ENCODE assay signal across 16 cellular contexts in the genomic region with DNA sequence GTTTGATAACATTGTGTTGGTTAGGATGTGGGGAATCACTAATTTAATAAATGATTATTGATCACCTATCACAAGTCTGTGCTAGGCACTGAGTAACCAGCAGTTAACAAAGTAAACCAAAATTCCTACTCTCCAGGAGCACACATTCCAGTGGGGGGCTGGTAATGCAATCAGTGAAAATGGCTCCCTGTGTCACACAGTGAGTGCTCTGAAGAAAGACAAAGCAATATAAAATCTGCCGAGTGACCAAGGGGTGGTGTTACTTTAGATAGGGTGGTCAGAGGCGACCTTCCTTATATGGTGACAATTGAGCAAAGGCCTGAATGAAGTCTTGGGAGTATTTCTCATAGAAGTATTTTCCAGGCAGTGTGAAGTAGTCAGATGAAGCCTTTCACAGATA.
"Had no signal": no experiment of that assay in that cellular context is flagged by ENCODE, and none has a peak within 500 bp of the region (broad histone marks: within the 10 kb centered on the region; RNA-seq: fewer than 3 reads in every experiment).

No MANE protein-coding gene starts in this region.

- H3K4me3 Mint-ChIP-seq: activated CD4-positive, alpha-beta memory T cell treated with anti-CD3 and anti-CD28 coated beads, Interleukin-2, amount 10 ng/mL, durations not matched to agents 7 days and 5 days; activated naive CD8-positive, alpha-beta T cell treated with anti-CD3 and anti-CD28 coated beads, Interleukin-2, amount 50 U/mL, for 24 hours; nephron had no signal

- ATAC-seq: activated naive CD8-positive, alpha-beta T cell treated with anti-CD3 and anti-CD28 coated beads, Interleukin-2, amount 50 U/mL, for 24 hours; gastrocnemius medialis; left lobe of liver had no signal

- H3K4me1 ChIP-seq: ascending aorta, gastrocnemius medialis, stomach had no signal

- H3K36me3 ChIP-seq: ascending aorta, gastrocnemius medialis, stomach, thoracic aorta had no signal

- H3K27ac ChIP-seq: ascending aorta, coronary artery, gastrocnemius medialis, stomach, thoracic aorta had no signal

- H3K4me3 ChIP-seq: ascending aorta, coronary artery, gastrocnemius medialis, stomach, thoracic aorta had no signal

- H3K9me3 ChIP-seq: ascending aorta, gastrocnemius medialis, stomach, thoracic aorta had no signal

- H3K9me3 Mint-ChIP-seq: activated CD4-positive, alpha-beta memory T cell treated with anti-CD3 and anti-CD28 coated beads, Interleukin-2, amount 10 ng/mL, durations not matched to agents 7 days and 5 days; activated naive CD8-positive, alpha-beta T cell treated with anti-CD3 and anti-CD28 coated beads, Interleukin-2, amount 50 U/mL, for 24 hours; nephron had no signal

- DNase-seq: activated CD4-positive, alpha-beta memory T cell treated with anti-CD3 and anti-CD28 coated beads, Interleukin-2, amount 10 ng/mL, durations not matched to agents 7 days and 5 days; activated CD4-positive, alpha-beta T cell treated with anti-CD3 and anti-CD28 coated beads for 1 hour; activated CD8-positive, alpha-beta memory T cell treated with anti-CD3 and anti-CD28 coated beads, Interleukin-2, amount 50 U/mL, for 4 hours; activated naive CD8-positive, alpha-beta T cell treated with anti-CD3 and anti-CD28 coated beads, Interleukin-2, amount 50 U/mL, for 24 hours; caudate nucleus; effector CD8-positive, alpha-beta T cell; gastrocnemius medialis; mammary epithelial cell; stimulated activated CD4-positive, alpha-beta T cell treated with anti-CD3 and anti-CD28 coated beads, Interleukin-15, amount 100 ng/mL, for 24 hours; stimulated activated CD4-positive, alpha-beta T cell treated with anti-CD3 and anti-CD28 coated beads, Interleukin-4, amount 100 ng/mL, for 4 hours; stomach had no signal

- H3K27ac Mint-ChIP-seq: activated CD4-positive, alpha-beta memory T cell treated with anti-CD3 and anti-CD28 coated beads, Interleukin-2, amount 10 ng/mL, durations not matched to agents 7 days and 5 days; activated naive CD8-positive, alpha-beta T cell treated with anti-CD3 and anti-CD28 coated beads, Interleukin-2, amount 50 U/mL, for 24 hours; nephron had no signal

- H3K27me3 ChIP-seq: ascending aorta had no signal
